ENCODE assay signal across 25 cellular contexts in the genomic region with DNA sequence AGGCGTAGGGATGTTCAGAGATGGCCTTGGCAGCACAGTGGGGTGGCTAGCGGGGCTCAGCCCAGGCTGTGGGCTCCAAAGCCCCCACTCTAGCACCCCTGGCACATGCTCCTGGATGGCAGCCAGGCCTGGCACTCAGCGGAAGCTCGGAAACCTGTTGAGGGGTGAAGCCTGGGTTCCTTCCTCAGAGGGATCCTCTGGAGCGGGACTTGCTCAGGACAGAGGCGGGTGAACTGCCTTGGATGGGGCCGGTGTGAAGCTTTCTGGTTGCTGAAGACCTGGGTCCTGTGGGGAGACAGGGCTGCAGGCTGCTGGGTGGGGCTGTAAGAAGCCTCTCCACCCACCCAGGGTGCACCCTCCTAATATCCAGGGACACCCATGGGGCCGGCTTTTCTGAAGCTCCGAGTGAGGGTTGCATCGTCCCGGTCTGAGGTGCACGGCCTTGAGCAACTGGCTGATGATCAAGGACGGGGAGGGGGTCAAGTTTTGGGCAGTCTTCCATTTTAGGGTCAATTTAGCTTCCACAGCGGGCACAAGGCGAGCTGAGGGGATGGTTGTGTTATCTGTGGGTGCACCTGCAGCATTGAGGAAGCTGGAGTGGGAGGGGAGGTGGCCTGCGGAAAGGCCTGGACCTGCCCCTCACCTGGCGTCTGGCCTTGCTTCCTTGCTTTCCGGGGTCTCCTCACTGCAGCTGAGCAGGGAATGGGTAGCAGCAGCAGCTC. TPM values are rescaled to one million over a fixed set of nuclear protein-coding genes. Genes with fewer than 3 reads are reported as not detected.
"Had no signal": no experiment of that assay in that cellular context is flagged by ENCODE, and none has a peak within 500 bp of the region (broad histone marks: within the 10 kb centered on the region; RNA-seq: fewer than 3 reads in every experiment).

No MANE protein-coding gene starts in this region.

- H3K9ac ChIP-seq: parathyroid adenoma had no signal

- H3K4me1 ChIP-seq: adrenal gland, breast epithelium, gastrocnemius medialis, parathyroid adenoma, transverse colon had no signal

- H3K4me3 ChIP-seq: adrenal gland, breast epithelium, gastrocnemius medialis, heart right ventricle, mucosa of descending colon, transverse colon, vagina had no signal

- H3K9me3 ChIP-seq: adrenal gland, breast epithelium, gastrocnemius medialis, heart right ventricle, mucosa of descending colon, transverse colon, vagina had no signal

- H3K36me3 ChIP-seq: adrenal gland, breast epithelium, gastrocnemius medialis, heart right ventricle, transverse colon, vagina had no signal

- H2AFZ ChIP-seq: parathyroid adenoma had no signal

- H3K27me3 ChIP-seq: vagina had no signal

- DNase-seq: activated B cell treated with CpG ODN at 0.5 μM for 24 hours; activated CD4-positive, alpha-beta T cell treated with anti-CD3 and anti-CD28 coated beads, Interleukin-2, amount 10 ng/mL, durations not matched to agents 7 days and 5 days; activated CD8-positive, alpha-beta memory T cell treated with anti-CD3 and anti-CD28 coated beads, Interleukin-2, amount 50 U/mL, for 4 hours; activated effector memory CD4-positive, alpha-beta T cell treated with anti-CD3 and anti-CD28 coated beads, Interleukin-2, amount 50 U/mL, for 16 hours; activated T-cell treated with anti-CD3 and anti-CD28 coated beads, Interleukin-2, amount 50 U/mL, for 72 hours; cerebellar nuclear complex; cortex of kidney; effector CD4-positive, alpha-beta T cell; gastrocnemius medialis; mesenchymal stem cell; mucosa of descending colon; naive thymus-derived CD4-positive, alpha-beta T cell; stimulated activated naive CD8-positive, alpha-beta T cell treated with anti-CD3 and anti-CD28 coated beads, Interleukin-15, Interleukin-2, amounts not matched to agents 100 U/mL and 50 U/mL, for 24 hours; transverse colon had no signal

- H3K27ac ChIP-seq: adrenal gland, breast epithelium, gastrocnemius medialis, heart right ventricle, parathyroid adenoma, transverse colon, vagina had no signal

- ATAC-seq: activated naive CD4-positive, alpha-beta T cell treated with anti-CD3 and anti-CD28 coated beads, Interleukin-2, amount 50 U/mL, for 72 hours; activated T-cell treated with anti-CD3 and anti-CD28 coated beads, Interleukin-2, amount 50 U/mL, for 72 hours; gastrocnemius medialis; heart right ventricle; mucosa of descending colon; naive thymus-derived CD4-positive, alpha-beta T cell; stimulated activated naive CD8-positive, alpha-beta T cell treated with anti-CD3 and anti-CD28 coated beads, Interleukin-15, Interleukin-2, amounts not matched to agents 100 U/mL and 50 U/mL, for 24 hours had no signal

RNA-seq across cellular contexts. Expression of gene MRGPRE, which starts 5.2 kb away (rescaled TPM):
- total RNA-seq: activated B cell treated with CpG ODN at 0.5 μM for 24 hours; activated CD4-positive, alpha-beta T cell treated with anti-CD3 and anti-CD28 coated beads, Interleukin-2, amount 10 ng/mL, durations not matched to agents 7 days and 5 days; activated naive CD4-positive, alpha-beta T cell treated with anti-CD3 and anti-CD28 coated beads, Interleukin-2, amount 50 U/mL, for 72 hours; activated T-cell treated with anti-CD3 and anti-CD28 coated beads, Interleukin-2, amount 50 U/mL, for 72 hours; adrenal gland; astrocyte; breast epithelium; gastrocnemius medialis; naive thymus-derived CD4-positive, alpha-beta T cell; renal cortical epithelial cell; skeletal muscle tissue; transverse colon; vagina had no signal
- polyA plus RNA-seq: adrenal gland; esophagus; heart right ventricle; liver; naive thymus-derived CD4-positive, alpha-beta T cell had no signal

RNA-seq across cellular contexts. Expression of gene MRGPRG, which starts 8.4 kb away (rescaled TPM):
- total RNA-seq: activated B cell treated with CpG ODN at 0.5 μM for 24 hours; activated CD4-positive, alpha-beta T cell treated with anti-CD3 and anti-CD28 coated beads, Interleukin-2, amount 10 ng/mL, durations not matched to agents 7 days and 5 days; activated naive CD4-positive, alpha-beta T cell treated with anti-CD3 and anti-CD28 coated beads, Interleukin-2, amount 50 U/mL, for 72 hours; activated T-cell treated with anti-CD3 and anti-CD28 coated beads, Interleukin-2, amount 50 U/mL, for 72 hours; adrenal gland; astrocyte; breast epithelium; gastrocnemius medialis; heart right ventricle; liver; mucosa of descending colon; naive thymus-derived CD4-positive, alpha-beta T cell; renal cortical epithelial cell; skeletal muscle tissue; transverse colon; vagina had no signal
- polyA plus RNA-seq: adrenal gland; esophagus; heart right ventricle; liver; naive thymus-derived CD4-positive, alpha-beta T cell had no signal
